ENCODE assay signal across 1 cellular context in the genomic region with DNA sequence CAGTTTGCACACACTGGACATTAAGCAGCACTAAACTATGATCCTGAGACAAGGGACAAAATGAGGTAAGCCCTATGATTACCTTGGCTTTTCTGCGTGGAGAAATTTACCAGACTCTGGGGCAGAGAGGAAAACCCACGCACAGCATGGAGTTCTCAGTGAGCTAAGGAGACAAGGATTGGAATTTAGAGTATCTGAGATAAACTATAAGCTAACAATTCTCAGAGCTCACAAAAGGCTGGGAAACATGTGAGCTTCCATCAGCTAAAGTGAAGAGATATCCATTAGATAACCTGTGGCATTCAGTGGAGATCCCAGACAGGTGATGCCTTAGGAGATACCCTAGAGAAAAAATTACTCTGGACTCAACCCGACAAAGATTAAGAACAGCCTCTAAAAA.
TF ChIP-seq lines count a peak whose summit lies in the region.

No MANE protein-coding gene starts in this region.

TF ChIP-seq in GM23338, 12 proteins besides CTCF, POLR2A, EP300 and RAD21 (continued from another document):
- TF ChIP-seq, protein P1, sequence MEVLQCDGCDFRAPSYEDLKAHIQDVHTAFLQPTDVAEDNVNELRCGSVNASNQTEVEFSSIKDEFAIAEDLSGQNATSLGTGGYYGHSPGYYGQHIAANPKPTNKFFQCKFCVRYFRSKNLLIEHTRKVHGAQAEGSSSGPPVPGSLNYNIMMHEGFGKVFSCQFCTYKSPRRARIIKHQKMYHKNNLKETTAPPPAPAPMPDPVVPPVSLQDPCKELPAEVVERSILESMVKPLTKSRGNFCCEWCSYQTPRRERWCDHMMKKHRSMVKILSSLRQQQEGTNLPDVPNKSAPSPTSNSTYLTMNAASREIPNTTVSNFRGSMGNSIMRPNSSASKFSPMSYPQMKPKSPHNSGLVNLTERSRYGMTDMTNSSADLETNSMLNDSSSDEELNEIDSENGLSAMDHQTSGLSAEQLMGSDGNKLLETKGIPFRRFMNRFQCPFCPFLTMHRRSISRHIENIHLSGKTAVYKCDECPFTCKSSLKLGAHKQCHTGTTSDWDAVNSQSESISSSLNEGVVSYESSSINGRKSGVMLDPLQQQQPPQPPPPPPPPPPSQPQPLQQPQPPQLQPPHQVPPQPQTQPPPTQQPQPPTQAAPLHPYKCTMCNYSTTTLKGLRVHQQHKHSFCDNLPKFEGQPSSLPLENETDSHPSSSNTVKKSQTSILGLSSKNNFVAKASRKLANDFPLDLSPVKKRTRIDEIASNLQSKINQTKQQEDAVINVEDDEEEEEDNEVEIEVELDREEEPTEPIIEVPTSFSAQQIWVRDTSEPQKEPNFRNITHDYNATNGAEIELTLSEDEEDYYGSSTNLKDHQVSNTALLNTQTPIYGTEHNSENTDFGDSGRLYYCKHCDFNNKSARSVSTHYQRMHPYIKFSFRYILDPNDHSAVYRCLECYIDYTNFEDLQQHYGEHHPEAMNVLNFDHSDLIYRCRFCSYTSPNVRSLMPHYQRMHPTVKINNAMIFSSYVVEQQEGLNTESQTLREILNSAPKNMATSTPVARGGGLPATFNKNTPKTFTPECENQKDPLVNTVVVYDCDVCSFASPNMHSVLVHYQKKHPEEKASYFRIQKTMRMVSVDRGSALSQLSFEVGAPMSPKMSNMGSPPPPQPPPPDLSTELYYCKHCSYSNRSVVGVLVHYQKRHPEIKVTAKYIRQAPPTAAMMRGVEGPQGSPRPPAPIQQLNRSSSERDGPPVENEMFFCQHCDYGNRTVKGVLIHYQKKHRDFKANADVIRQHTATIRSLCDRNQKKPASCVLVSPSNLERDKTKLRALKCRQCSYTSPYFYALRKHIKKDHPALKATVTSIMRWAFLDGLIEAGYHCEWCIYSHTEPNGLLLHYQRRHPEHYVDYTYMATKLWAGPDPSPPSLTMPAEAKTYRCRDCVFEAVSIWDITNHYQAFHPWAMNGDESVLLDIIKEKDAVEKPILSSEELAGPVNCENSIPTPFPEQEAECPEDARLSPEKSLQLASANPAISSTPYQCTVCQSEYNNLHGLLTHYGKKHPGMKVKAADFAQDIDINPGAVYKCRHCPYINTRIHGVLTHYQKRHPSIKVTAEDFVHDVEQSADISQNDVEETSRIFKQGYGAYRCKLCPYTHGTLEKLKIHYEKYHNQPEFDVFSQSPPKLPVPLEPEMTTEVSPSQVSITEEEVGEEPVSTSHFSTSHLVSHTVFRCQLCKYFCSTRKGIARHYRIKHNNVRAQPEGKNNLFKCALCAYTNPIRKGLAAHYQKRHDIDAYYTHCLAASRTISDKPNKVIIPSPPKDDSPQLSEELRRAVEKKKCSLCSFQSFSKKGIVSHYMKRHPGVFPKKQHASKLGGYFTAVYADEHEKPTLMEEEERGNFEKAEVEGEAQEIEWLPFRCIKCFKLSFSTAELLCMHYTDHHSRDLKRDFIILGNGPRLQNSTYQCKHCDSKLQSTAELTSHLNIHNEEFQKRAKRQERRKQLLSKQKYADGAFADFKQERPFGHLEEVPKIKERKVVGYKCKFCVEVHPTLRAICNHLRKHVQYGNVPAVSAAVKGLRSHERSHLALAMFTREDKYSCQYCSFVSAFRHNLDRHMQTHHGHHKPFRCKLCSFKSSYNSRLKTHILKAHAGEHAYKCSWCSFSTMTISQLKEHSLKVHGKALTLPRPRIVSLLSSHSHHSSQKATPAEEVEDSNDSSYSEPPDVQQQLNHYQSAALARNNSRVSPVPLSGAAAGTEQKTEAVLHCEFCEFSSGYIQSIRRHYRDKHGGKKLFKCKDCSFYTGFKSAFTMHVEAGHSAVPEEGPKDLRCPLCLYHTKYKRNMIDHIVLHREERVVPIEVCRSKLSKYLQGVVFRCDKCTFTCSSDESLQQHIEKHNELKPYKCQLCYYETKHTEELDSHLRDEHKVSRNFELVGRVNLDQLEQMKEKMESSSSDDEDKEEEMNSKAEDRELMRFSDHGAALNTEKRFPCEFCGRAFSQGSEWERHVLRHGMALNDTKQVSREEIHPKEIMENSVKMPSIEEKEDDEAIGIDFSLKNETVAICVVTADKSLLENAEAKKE (CRISPR knock-in tag; IDR thresholded peaks at IDR 0.05) = no peak
- TF ChIP-seq EZH2phosphoT487 (IDR thresholded peaks at IDR 0.05; ENCODE audit: unreplicated experiment) = no peak
- no peak for TF ChIP-seq EZH2 (IDR thresholded peaks at IDR 0.05; ENCODE audit: low read depth, unreplicated experiment)
- TF ChIP-seq POLR2AphosphoS5 (IDR thresholded peaks at IDR 0.05; ENCODE audit: low read depth) = no peak
- TF ChIP-seq JUNB (IDR thresholded peaks at IDR 0.05; ENCODE audit: unreplicated experiment) = no peak
